1 cellular context compared by ENCODE assay signal in genomic region chr7:131010714-131011436, GRCh38.
TF ChIP-seq lines count a peak whose summit lies in the region.

No MANE protein-coding gene starts in this region.

TF ChIP-seq in liver, 16 proteins besides CTCF, POLR2A, EP300 and RAD21 (continued from another document):
- TF ChIP-seq REST (IDR thresholded peaks at IDR 0.05): peak; percentile 26
- peak in 1 of 2 donors; percentile 32 for TF ChIP-seq JUND (IDR thresholded peaks at IDR 0.05)
- no peak for TF ChIP-seq TAF1 (conservative IDR thresholded peaks at IDR 0.05)
- TF ChIP-seq RXRA (IDR thresholded peaks at IDR 0.05): peak; percentile 74 to 79
- TF ChIP-seq HNF4G (IDR thresholded peaks at IDR 0.05): no peak
- peak; percentile 35 for TF ChIP-seq YY1 (IDR thresholded peaks at IDR 0.05)
- peak; percentile 19 for TF ChIP-seq FOXA2 (IDR thresholded peaks at IDR 0.05)
- peak in 1 of 2 donors; percentile 28 for TF ChIP-seq GABPA (IDR thresholded peaks at IDR 0.05 in 1 of 2, conservative IDR thresholded peaks at IDR 0.05 in 1 of 2)
